ENCODE assay signal across 28 cellular contexts in the genomic region with DNA sequence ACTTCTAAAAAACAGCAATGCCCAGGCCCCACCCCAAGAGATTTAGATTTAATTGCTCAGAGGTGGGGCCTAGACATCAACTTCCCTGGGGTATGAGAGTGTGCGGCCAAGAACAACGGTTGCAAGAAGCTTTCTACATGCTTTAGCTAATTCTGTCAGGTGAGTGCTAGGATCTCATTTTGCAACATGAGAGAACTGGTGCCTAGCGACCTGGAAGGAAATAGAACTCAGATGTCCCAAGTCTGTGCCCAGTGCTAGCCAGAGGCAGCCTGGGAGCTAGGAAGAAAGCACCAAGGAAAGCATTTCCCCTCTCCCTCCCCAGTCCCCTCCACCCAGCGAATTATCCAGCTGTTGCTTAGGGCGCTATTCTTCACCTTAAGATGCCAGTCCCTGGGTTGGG. TPM values are rescaled to one million over a fixed set of nuclear protein-coding genes. Genes with fewer than 3 reads are reported as not detected.
DNase-seq lines count a peak whose midpoint lies in the region; ATAC-seq and TF ChIP-seq lines count a peak whose summit lies in the region.
"Had no signal": no experiment of that assay in that cellular context is flagged by ENCODE, and none has a peak within 500 bp of the region (broad histone marks: within the 10 kb centered on the region; RNA-seq: fewer than 3 reads in every experiment).

No MANE protein-coding gene starts in this region.

- no peak for TF ChIP-seq POLR2A in transverse colon (IDR thresholded peaks at IDR 0.05)

- peak overlapping the region in 5 of 11 experiments; percentile 25 to 74 (median 43); a peak in 6 of 22 replicates for H3K27ac ChIP-seq in BLaER1 treated with 17β-estradiol and CSF1 and Interleukin-3, amounts not matched to agents 10 nM and 100 nM
- H3K27ac ChIP-seq in thoracic aorta: peak overlapping the region; percentile 77 to 87
- H3K27ac ChIP-seq in transverse colon: no peak overlapping the region
- H3K27ac ChIP-seq: cardiac muscle cell, epithelial cell of prostate had no signal

- no peaks in the 10 kb centered on the region for H3K36me3 ChIP-seq in BLaER1 treated with 17β-estradiol and CSF1 and Interleukin-3, amounts not matched to agents 10 nM and 100 nM
- H3K36me3 ChIP-seq in thoracic aorta (no peaks in the 10 kb centered on the region), BE2C (no peaks in the 10 kb centered on the region), transverse colon (no peaks in the 10 kb centered on the region)
- H3K36me3 ChIP-seq: cardiac muscle cell had no signal

- no peak for ATAC-seq in thoracic aorta (ENCODE audit: insufficient number of reproducible peaks, low FRiP score, low read depth)
- ATAC-seq: activated CD8-positive, alpha-beta T cell treated with anti-CD3 and anti-CD28 coated beads for 36 hours; activated T-helper 17 cell treated with anti-CD3 and anti-CD28 coated beads, Interleukin-2, amount 50 U/mL, for 72 hours; HCT116; HepG2; Panc1 had no signal

- H3K4me3 ChIP-seq in BLaER1 treated with 17β-estradiol and CSF1 and Interleukin-3, amounts not matched to agents 10 nM and 100 nM: no peak overlapping the region
- H3K4me3 ChIP-seq in thoracic aorta (no peak overlapping the region), BE2C (ENCODE audit: low read depth, low read length) (no peak overlapping the region), transverse colon (no peak overlapping the region)
- H3K4me3 ChIP-seq: cardiac muscle cell had no signal

- intact Hi-C loops in transverse colon (cut with DNase I; ENCODE audit: low total_unique reads): no loop called here

- DNase-seq in astrocyte of the hippocampus (ENCODE audit: low read depth, low spot score) (peak; percentile 47), kidney glomerular epithelial cell (lab: John Stamatoyannopoulos, UW) (peak; percentile 87), thoracic aorta (ENCODE audit: low spot score) (no peak), BE2C (no peak), transverse colon (no peak), cortex of kidney (lab: John Stamatoyannopoulos, UW) (no peak)
- DNase-seq: activated CD4-positive, alpha-beta T cell treated with anti-CD3 and anti-CD28 coated beads for 1 hour; activated CD8-positive, alpha-beta T cell treated with anti-CD3 and anti-CD28 coated beads for 36 hours; activated naive CD4-positive, alpha-beta T cell treated with anti-CD3 and anti-CD28 coated beads, Interleukin-2, amount 50 U/mL, for 16 hours; C1 segment of cervical spinal cord; Caco-2; effector CD8-positive, alpha-beta T cell; GDM1; Kasumi-1; NCI-H1417 treated with DMSO at 0.1 percent for 48 hours; NCI-H2081; NCI-H345; NCI-H69; SIG-M5; small intestine; stimulated activated naive CD4-positive, alpha-beta T cell had no signal

- TF ChIP-seq CTCF in thoracic aorta (IDR thresholded peaks at IDR 0.05) (no peak), BE2C (IDR thresholded peaks at IDR 0.05; ENCODE audit: low read depth, low read length) (no peak), transverse colon (IDR thresholded peaks at IDR 0.05) (no peak)

- in situ Hi-C loops in transverse colon (cut with MboI; ENCODE audit: low pct_ligation_motif_present in 1 of 4, low pct_unique_long_range_greater_than_20kb in 1 of 4, low sequenced_read_pairs in 3 of 4): no loop called here

- no peaks in the 10 kb centered on the region for H3K27me3 ChIP-seq in BLaER1 treated with 17β-estradiol and CSF1 and Interleukin-3, amounts not matched to agents 10 nM and 100 nM
- H3K27me3 ChIP-seq in thoracic aorta (replicated peaks; ENCODE audit: insufficient read depth) (no peaks in the 10 kb centered on the region), BE2C (no peaks in the 10 kb centered on the region), transverse colon (no peaks in the 10 kb centered on the region)
- H3K27me3 ChIP-seq: cardiac muscle cell had no signal

- H3K4me2 ChIP-seq in BLaER1 treated with 17β-estradiol and CSF1 and Interleukin-3, amounts not matched to agents 10 nM and 100 nM: peak overlapping the region; percentile 25 to 79 (median 58); a peak in 20 of 22 replicates

- peaks cover 11 to 65% (median 44%) of the 10 kb centered on the region in 10 experiments; a peak in 19 of 20 replicates for H3K4me1 ChIP-seq in BLaER1 treated with 17β-estradiol and CSF1 and Interleukin-3, amounts not matched to agents 10 nM and 100 nM
- H3K4me1 ChIP-seq in thoracic aorta (ENCODE audit: control insufficient read depth in 1 of 2, low read depth in 2 of 2) (peaks cover 3 to 30% of the 10 kb centered on the region in 2 donors), BE2C (no peaks in the 10 kb centered on the region), transverse colon (peaks cover 0 to 4% (median 0%) of the 10 kb centered on the region in 4 donors)
- H3K4me1 ChIP-seq: Caco-2 had no signal

- H4K20me1 ChIP-seq in BLaER1 treated with 17β-estradiol and CSF1 and Interleukin-3, amounts not matched to agents 10 nM and 100 nM: no peaks in the 10 kb centered on the region

- H3K9ac ChIP-seq in BLaER1 treated with 17β-estradiol and CSF1 and Interleukin-3, amounts not matched to agents 10 nM and 100 nM: peak overlapping the region in 4 of 11 experiments; percentile 20 to 68 (median 38); a peak in 5 of 22 replicates

- TF ChIP-seq EP300 in transverse colon (IDR thresholded peaks at IDR 0.05; ENCODE audit: low read depth): no peak

- H3K9me3 ChIP-seq in BLaER1 treated with 17β-estradiol and CSF1 and Interleukin-3, amounts not matched to agents 10 nM and 100 nM (replicated peaks in 1 of 11): no peaks in the 10 kb centered on the region
- H3K9me3 ChIP-seq in thoracic aorta (no peaks in the 10 kb centered on the region), BE2C (no peaks in the 10 kb centered on the region), transverse colon (no peaks in the 10 kb centered on the region)
- H3K9me3 ChIP-seq: Caco-2 had no signal

- WGBS in transverse colon (ENCODE audit: low coverage in 1 of 2), 2 donors: 55 to 71% methylated on average over 4 to 5 of the region's 5 CpGs

RNA-seq across cellular contexts. Expression of gene HRH1, which starts 22.9 kb away (rescaled TPM):
- total RNA-seq in thoracic aorta: 10 to 100 TPM; 17.7 to 48.3 TPM
- 0.28 TPM for polyA plus RNA-seq in BE2C (2012; ENCODE audit: insufficient read depth, insufficient read length, low read depth)
- 1 to 10 TPM; 2.0 to 9.7 (median 8.0) TPM for total RNA-seq in transverse colon
- total RNA-seq: cardiac muscle cell, HepG2 had no signal
- polyA plus RNA-seq: cardiac muscle cell, HepG2 had no signal

Comparison
In these comparisons a context has a peak if more than half of its experiments do, and no peak if none do; other contexts are left out.
1. H3K27ac ChIP-seq: peak in thoracic aorta (2 of 2); none in transverse colon (0 of 4).
2. DNase-seq: peak in astrocyte of the hippocampus (single experiment) and kidney glomerular epithelial cell (single experiment); none in thoracic aorta (single experiment), BE2C (single experiment), transverse colon (single experiment) and cortex of kidney (single experiment).